In genomic region chr2:52879561-52879960, GRCh38 we compare ENCODE assay signal across 13 cellular contexts.
DNase-seq lines count a peak whose midpoint lies in the region; ATAC-seq and TF ChIP-seq lines count a peak whose summit lies in the region.
"Had no signal": no experiment of that assay in that cellular context is flagged by ENCODE, and none has a peak within 500 bp of the region (broad histone marks: within the 10 kb centered on the region; RNA-seq: fewer than 3 reads in every experiment).

No MANE protein-coding gene starts in this region.

- H3K36me3 ChIP-seq in SJSA1 (no peaks in the 10 kb centered on the region), fibroblast of lung (ENCODE audit: control insufficient read depth, insufficient read depth, low read length) (no peaks in the 10 kb centered on the region)
- H3K36me3 ChIP-seq: HAP-1 had no signal

- no peaks in the 10 kb centered on the region for H3K27me3 Mint-ChIP-seq in activated T-cell treated with anti-CD3 and anti-CD28 coated beads, Interleukin-2, amount 50 U/mL, for 24 hours
- H3K27me3 Mint-ChIP-seq: CD8-positive, alpha-beta memory T cell had no signal

- H3K36me3 Mint-ChIP-seq in activated T-cell treated with anti-CD3 and anti-CD28 coated beads, Interleukin-2, amount 50 U/mL, for 24 hours (ENCODE audit: low read depth), result no peaks in the 10 kb centered on the region
- H3K36me3 Mint-ChIP-seq: CD14-positive monocyte had no signal

- H3K4me3 ChIP-seq in SJSA1, result no peak overlapping the region
- no peak overlapping the region for H3K4me3 ChIP-seq in fibroblast of lung (replicated peaks in 1 of 4; ENCODE audit: control extremely low read depth in 1 of 4, insufficient read depth in 1 of 4, low read depth in 3 of 4, low read length in 4 of 4)
- H3K4me3 ChIP-seq: HAP-1 had no signal

- no peak for ATAC-seq in HG03025 (IDR thresholded peaks at IDR 0.05; ENCODE audit: low FRiP score, unreplicated experiment)

- no peak overlapping the region for H3K27ac Mint-ChIP-seq in activated T-cell treated with anti-CD3 and anti-CD28 coated beads, Interleukin-2, amount 50 U/mL, for 24 hours
- H3K27ac Mint-ChIP-seq: CD14-positive monocyte; CD8-positive, alpha-beta memory T cell had no signal

- H3K9me3 Mint-ChIP-seq in activated T-cell treated with anti-CD3 and anti-CD28 coated beads, Interleukin-2, amount 50 U/mL, for 24 hours, result peaks cover 4% of the 10 kb centered on the region

- no peak overlapping the region for H3K4me2 ChIP-seq in fibroblast of lung (ENCODE audit: extremely low read depth, insufficient read depth, low read length)

- H4K20me1 ChIP-seq in fibroblast of lung (ENCODE audit: control insufficient read depth, extremely low read depth, insufficient read depth, low read length), result no peaks in the 10 kb centered on the region

- H3K4me1 ChIP-seq in SJSA1 (replicated peaks) (peaks cover 28% of the 10 kb centered on the region), fibroblast of lung (ENCODE audit: control insufficient read depth, extremely low read depth, insufficient read depth, low read length) (no peaks in the 10 kb centered on the region)
- H3K4me1 ChIP-seq: Caco-2, HAP-1 had no signal

- DNase-seq in H4 (ENCODE audit: low spot score) (peak; percentile 49), SJSA1 (ENCODE audit: low read depth in 1 of 2, low spot score in 2 of 2) (peak in 1 of 2 experiments; percentile 69), fibroblast of lung (ENCODE audit: low read depth in 2 of 2) (peak; percentile 6 to 72), GDM1 (lab: John Stamatoyannopoulos, UW) (no peak)
- no peak for DNase-seq in activated T-cell treated with anti-CD3 and anti-CD28 coated beads, Interleukin-2, amount 50 U/mL, for 48 hours
- DNase-seq in activated T-cell treated with anti-CD3 and anti-CD28 coated beads, Interleukin-2, amount 50 U/mL, for 24 hours, result no peak
- DNase-seq: Caco-2; CD8-positive, alpha-beta memory T cell; GOT3; KBM-7 had no signal

- no peak overlapping the region for H3K9ac ChIP-seq in fibroblast of lung (ENCODE audit: insufficient read depth, low read length)

- H3K4me1 Mint-ChIP-seq in activated T-cell treated with anti-CD3 and anti-CD28 coated beads, Interleukin-2, amount 50 U/mL, for 24 hours (ENCODE audit: low read depth), result no peaks in the 10 kb centered on the region
- H3K4me1 Mint-ChIP-seq: CD14-positive monocyte; CD8-positive, alpha-beta memory T cell had no signal

- H3K27ac ChIP-seq in SJSA1, result 0 out of 2 replicates have a peak overlapping the region, but pooled peaks have one; percentile 23
- no peak overlapping the region for H3K27ac ChIP-seq in fibroblast of lung (ENCODE audit: insufficient read depth, low read length)

- H3K27me3 ChIP-seq in SJSA1 (replicated peaks) (no peaks in the 10 kb centered on the region), fibroblast of lung (ENCODE audit: control insufficient read depth, insufficient read depth, low read length) (no peaks in the 10 kb centered on the region)

- H3K79me2 ChIP-seq in fibroblast of lung (ENCODE audit: control insufficient read depth, insufficient read depth, low read length), result no peaks in the 10 kb centered on the region

- H3K9me3 ChIP-seq in SJSA1 (replicated peaks) (no peaks in the 10 kb centered on the region), fibroblast of lung (ENCODE audit: control insufficient read depth, insufficient read depth, low read depth, low read length) (no peaks in the 10 kb centered on the region)
- H3K9me3 ChIP-seq: Caco-2, HAP-1 had no signal

- TF ChIP-seq CTCF in fibroblast of lung (conservative IDR thresholded peaks at IDR 0.05 in 1 of 2, IDR thresholded peaks at IDR 0.05 in 1 of 2; ENCODE audit: low read depth in 1 of 2, low read length in 2 of 2), result no peak

- H2AFZ ChIP-seq in fibroblast of lung (ENCODE audit: low read length), result no peak overlapping the region

- no peak overlapping the region for H3K4me3 Mint-ChIP-seq in activated T-cell treated with anti-CD3 and anti-CD28 coated beads, Interleukin-2, amount 50 U/mL, for 24 hours
- H3K4me3 Mint-ChIP-seq: CD14-positive monocyte; CD8-positive, alpha-beta memory T cell had no signal

Comparison
In these comparisons a context has a peak if more than half of its experiments do, and no peak if none do; other contexts are left out.
1. DNase-seq: peak in H4 (single experiment) and fibroblast of lung (2 of 2); none in GDM1 (single experiment), activated T-cell treated with anti-CD3 and anti-CD28 coated beads, Interleukin-2, amount 50 U/mL, for 48 hours (0 of 2) and activated T-cell treated with anti-CD3 and anti-CD28 coated beads, Interleukin-2, amount 50 U/mL, for 24 hours (single experiment).